ENCODE assay signal across 1 cellular context in the genomic region with DNA sequence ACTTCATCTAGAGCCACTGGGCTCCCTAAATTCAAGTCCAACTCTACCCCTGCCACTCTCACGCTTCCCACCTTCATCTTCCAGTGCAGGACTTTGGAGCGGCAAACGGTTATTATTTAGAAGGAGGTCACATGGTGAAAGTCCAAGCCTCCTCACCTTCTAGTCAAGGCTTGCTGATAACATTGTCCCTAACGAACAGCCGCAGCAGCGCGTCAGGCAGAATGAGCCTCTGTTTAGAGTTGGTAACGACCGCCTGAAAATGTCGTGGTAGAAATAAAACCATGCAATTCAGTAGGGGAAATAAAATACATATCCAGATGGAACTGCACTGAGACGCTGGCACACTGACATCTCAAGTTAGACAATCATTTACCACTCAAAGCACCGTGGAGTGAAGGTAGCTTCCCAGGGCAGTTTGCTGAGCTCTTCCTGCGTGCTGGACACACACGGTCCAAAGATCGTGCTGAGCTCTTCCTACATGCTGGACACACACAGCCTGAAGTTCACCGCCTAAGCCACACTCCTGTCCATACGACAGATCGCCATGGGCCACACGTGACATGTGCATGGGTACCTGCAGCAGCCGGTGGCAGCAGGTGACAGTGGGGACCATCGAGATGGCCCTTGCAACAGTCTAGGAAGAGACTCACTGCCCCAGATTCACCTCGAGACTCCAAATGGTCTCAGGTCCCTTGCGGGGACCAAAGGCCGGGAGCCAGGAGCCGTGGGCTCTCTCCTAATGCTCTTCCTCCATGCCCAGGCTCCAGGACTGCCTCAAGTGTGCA.
A peak's percentile ranks its signal among the peaks of the same experiment; 100 is the strongest.
TF ChIP-seq lines count a peak whose summit lies in the region.

No MANE protein-coding gene starts in this region.

TF ChIP-seq in HepG2, 621 proteins besides CTCF, POLR2A, EP300 and RAD21 (continued from another document and continues in another):
- TF ChIP-seq, protein P1, sequence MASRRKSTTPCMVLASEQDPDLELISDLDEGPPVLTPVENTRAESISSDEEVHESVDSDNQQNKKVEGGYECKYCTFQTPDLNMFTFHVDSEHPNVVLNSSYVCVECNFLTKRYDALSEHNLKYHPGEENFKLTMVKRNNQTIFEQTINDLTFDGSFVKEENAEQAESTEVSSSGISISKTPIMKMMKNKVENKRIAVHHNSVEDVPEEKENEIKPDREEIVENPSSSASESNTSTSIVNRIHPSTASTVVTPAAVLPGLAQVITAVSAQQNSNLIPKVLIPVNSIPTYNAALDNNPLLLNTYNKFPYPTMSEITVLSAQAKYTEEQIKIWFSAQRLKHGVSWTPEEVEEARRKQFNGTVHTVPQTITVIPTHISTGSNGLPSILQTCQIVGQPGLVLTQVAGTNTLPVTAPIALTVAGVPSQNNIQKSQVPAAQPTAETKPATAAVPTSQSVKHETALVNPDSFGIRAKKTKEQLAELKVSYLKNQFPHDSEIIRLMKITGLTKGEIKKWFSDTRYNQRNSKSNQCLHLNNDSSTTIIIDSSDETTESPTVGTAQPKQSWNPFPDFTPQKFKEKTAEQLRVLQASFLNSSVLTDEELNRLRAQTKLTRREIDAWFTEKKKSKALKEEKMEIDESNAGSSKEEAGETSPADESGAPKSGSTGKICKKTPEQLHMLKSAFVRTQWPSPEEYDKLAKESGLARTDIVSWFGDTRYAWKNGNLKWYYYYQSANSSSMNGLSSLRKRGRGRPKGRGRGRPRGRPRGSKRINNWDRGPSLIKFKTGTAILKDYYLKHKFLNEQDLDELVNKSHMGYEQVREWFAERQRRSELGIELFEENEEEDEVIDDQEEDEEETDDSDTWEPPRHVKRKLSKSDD (CRISPR knock-in tag; IDR thresholded peaks at IDR 0.05; ENCODE audit: low read depth): no peak
- TF ChIP-seq, protein P2, sequence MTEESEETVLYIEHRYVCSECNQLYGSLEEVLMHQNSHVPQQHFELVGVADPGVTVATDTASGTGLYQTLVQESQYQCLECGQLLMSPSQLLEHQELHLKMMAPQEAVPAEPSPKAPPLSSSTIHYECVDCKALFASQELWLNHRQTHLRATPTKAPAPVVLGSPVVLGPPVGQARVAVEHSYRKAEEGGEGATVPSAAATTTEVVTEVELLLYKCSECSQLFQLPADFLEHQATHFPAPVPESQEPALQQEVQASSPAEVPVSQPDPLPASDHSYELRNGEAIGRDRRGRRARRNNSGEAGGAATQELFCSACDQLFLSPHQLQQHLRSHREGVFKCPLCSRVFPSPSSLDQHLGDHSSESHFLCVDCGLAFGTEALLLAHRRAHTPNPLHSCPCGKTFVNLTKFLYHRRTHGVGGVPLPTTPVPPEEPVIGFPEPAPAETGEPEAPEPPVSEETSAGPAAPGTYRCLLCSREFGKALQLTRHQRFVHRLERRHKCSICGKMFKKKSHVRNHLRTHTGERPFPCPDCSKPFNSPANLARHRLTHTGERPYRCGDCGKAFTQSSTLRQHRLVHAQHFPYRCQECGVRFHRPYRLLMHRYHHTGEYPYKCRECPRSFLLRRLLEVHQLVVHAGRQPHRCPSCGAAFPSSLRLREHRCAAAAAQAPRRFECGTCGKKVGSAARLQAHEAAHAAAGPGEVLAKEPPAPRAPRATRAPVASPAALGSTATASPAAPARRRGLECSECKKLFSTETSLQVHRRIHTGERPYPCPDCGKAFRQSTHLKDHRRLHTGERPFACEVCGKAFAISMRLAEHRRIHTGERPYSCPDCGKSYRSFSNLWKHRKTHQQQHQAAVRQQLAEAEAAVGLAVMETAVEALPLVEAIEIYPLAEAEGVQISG (CRISPR knock-in tag; IDR thresholded peaks at IDR 0.05): 0 out of 2 replicates have a peak, but pooled peaks have one; percentile 41
- TF ChIP-seq ZSCAN30 (CRISPR knock-in tag; IDR thresholded peaks at IDR 0.05) (no peak), KDM6A (CRISPR knock-in tag; IDR thresholded peaks at IDR 0.05; ENCODE audit: low read depth) (peak; percentile 72), ZNF83 (CRISPR knock-in tag; IDR thresholded peaks at IDR 0.05; ENCODE audit: borderline replicate concordance) (peak; percentile 51; the same call in 1 of the 2 replicates), MATR3 (CRISPR knock-in tag; IDR thresholded peaks at IDR 0.05) (no peak), ZNF629 (CRISPR knock-in tag; conservative IDR thresholded peaks at IDR 0.05) (no peak), NFYC (CRISPR knock-in tag; IDR thresholded peaks at IDR 0.05) (no peak), CBX5 (CRISPR knock-in tag; IDR thresholded peaks at IDR 0.05; ENCODE audit: borderline replicate concordance) (peak; percentile 57; the same call in 1 of the 2 replicates), RBM22 (optimal IDR thresholded peaks at IDR 0.05; ENCODE audit: low read length) (no peak), ZNF263 (CRISPR knock-in tag; IDR thresholded peaks at IDR 0.05) (peak; percentile 39; the same call in 1 of the 2 replicates), ZBTB7B (CRISPR knock-in tag; IDR thresholded peaks at IDR 0.05) (no peak; the same call in 1 of the 2 replicates), STAT5B (CRISPR knock-in tag; IDR thresholded peaks at IDR 0.05) (no peak), YEATS2 (CRISPR knock-in tag; IDR thresholded peaks at IDR 0.05; ENCODE audit: borderline replicate concordance) (no peak), NR1H2 (CRISPR knock-in tag; IDR thresholded peaks at IDR 0.05; ENCODE audit: borderline replicate concordance, low read depth) (no peak), ZNF282 (IDR thresholded peaks at IDR 0.05; ENCODE audit: partially characterized antibody) (no peak), ZNF367 (CRISPR knock-in tag; IDR thresholded peaks at IDR 0.05; ENCODE audit: borderline replicate concordance) (no peak), ZNF766 (CRISPR knock-in tag; IDR thresholded peaks at IDR 0.05; ENCODE audit: borderline replicate concordance) (no peak), ADNP (CRISPR knock-in tag; IDR thresholded peaks at IDR 0.05) (no peak), MAFK (conservative IDR thresholded peaks at IDR 0.05 in 1 of 2, IDR thresholded peaks at IDR 0.05 in 1 of 2; ENCODE audit: low read length in 2 of 2) (no peak), GATA4 (IDR thresholded peaks at IDR 0.05; ENCODE audit: borderline replicate concordance, low read depth) (peak; percentile 16; the same call in 1 of the 2 replicates), ZFYVE20 (CRISPR knock-in tag; IDR thresholded peaks at IDR 0.05; ENCODE audit: borderline replicate concordance, low read depth) (no peak), CHD4 (IDR thresholded peaks at IDR 0.05; ENCODE audit: borderline replicate concordance, low read length) (no peak; the same call in 1 of the 2 replicates), FLYWCH1 (CRISPR knock-in tag; IDR thresholded peaks at IDR 0.05) (no peak), PCBP1 (IDR thresholded peaks at IDR 0.05; ENCODE audit: borderline replicate concordance, low read depth, low read length) (no peak), ZNF124 (CRISPR knock-in tag; IDR thresholded peaks at IDR 0.05) (no peak), RFXANK (CRISPR knock-in tag; IDR thresholded peaks at IDR 0.05) (no peak), MBNL3 (CRISPR knock-in tag; conservative IDR thresholded peaks at IDR 0.05) (no peak), ELF1 (CRISPR knock-in tag; IDR thresholded peaks at IDR 0.05) (peak; percentile 52; the same call in 1 of the 2 replicates), ZNF615 (CRISPR knock-in tag; IDR thresholded peaks at IDR 0.05; ENCODE audit: borderline replicate concordance) (no peak), PHF21A (CRISPR knock-in tag; IDR thresholded peaks at IDR 0.05) (peak; percentile 61), DR1 (CRISPR knock-in tag; IDR thresholded peaks at IDR 0.05) (no peak), KMT2B (CRISPR knock-in tag; IDR thresholded peaks at IDR 0.05) (no peak), ZNF670 (CRISPR knock-in tag; IDR thresholded peaks at IDR 0.05; ENCODE audit: borderline replicate concordance) (peak; percentile 92), ZC3H4 (CRISPR knock-in tag; IDR thresholded peaks at IDR 0.05; ENCODE audit: borderline replicate concordance) (no peak), DPF2 (CRISPR knock-in tag; IDR thresholded peaks at IDR 0.05; ENCODE audit: borderline replicate concordance, low read depth) (peak; percentile 52; the same call in 1 of the 2 replicates), NFE2L2 (IDR thresholded peaks at IDR 0.05; ENCODE audit: low read length) (no peak), TGIF2 (CRISPR knock-in tag; IDR thresholded peaks at IDR 0.05) (0 out of 2 replicates have a peak, but pooled peaks have one; percentile 56), RFX3 (CRISPR knock-in tag; IDR thresholded peaks at IDR 0.05) (no peak), ZFP1 (CRISPR knock-in tag; IDR thresholded peaks at IDR 0.05) (no peak), SATB2 (CRISPR knock-in tag; IDR thresholded peaks at IDR 0.05) (no peak)
- TF ChIP-seq, protein P3, sequence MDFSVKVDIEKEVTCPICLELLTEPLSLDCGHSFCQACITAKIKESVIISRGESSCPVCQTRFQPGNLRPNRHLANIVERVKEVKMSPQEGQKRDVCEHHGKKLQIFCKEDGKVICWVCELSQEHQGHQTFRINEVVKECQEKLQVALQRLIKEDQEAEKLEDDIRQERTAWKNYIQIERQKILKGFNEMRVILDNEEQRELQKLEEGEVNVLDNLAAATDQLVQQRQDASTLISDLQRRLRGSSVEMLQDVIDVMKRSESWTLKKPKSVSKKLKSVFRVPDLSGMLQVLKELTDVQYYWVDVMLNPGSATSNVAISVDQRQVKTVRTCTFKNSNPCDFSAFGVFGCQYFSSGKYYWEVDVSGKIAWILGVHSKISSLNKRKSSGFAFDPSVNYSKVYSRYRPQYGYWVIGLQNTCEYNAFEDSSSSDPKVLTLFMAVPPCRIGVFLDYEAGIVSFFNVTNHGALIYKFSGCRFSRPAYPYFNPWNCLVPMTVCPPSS (IDR thresholded peaks at IDR 0.05): no peak
- TF ChIP-seq, protein P4, sequence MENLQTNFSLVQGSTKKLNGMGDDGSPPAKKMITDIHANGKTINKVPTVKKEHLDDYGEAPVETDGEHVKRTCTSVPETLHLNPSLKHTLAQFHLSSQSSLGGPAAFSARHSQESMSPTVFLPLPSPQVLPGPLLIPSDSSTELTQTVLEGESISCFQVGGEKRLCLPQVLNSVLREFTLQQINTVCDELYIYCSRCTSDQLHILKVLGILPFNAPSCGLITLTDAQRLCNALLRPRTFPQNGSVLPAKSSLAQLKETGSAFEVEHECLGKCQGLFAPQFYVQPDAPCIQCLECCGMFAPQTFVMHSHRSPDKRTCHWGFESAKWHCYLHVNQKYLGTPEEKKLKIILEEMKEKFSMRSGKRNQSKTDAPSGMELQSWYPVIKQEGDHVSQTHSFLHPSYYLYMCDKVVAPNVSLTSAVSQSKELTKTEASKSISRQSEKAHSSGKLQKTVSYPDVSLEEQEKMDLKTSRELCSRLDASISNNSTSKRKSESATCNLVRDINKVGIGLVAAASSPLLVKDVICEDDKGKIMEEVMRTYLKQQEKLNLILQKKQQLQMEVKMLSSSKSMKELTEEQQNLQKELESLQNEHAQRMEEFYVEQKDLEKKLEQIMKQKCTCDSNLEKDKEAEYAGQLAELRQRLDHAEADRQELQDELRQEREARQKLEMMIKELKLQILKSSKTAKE (CRISPR knock-in tag; IDR thresholded peaks at IDR 0.05; ENCODE audit: borderline replicate concordance): no peak
- TF ChIP-seq, protein P5, sequence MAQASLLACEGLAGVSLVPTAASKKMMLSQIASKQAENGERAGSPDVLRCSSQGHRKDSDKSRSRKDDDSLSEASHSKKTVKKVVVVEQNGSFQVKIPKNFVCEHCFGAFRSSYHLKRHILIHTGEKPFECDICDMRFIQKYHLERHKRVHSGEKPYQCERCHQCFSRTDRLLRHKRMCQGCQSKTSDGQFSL (CRISPR knock-in tag; IDR thresholded peaks at IDR 0.05): no peak
- TF ChIP-seq, protein P6, sequence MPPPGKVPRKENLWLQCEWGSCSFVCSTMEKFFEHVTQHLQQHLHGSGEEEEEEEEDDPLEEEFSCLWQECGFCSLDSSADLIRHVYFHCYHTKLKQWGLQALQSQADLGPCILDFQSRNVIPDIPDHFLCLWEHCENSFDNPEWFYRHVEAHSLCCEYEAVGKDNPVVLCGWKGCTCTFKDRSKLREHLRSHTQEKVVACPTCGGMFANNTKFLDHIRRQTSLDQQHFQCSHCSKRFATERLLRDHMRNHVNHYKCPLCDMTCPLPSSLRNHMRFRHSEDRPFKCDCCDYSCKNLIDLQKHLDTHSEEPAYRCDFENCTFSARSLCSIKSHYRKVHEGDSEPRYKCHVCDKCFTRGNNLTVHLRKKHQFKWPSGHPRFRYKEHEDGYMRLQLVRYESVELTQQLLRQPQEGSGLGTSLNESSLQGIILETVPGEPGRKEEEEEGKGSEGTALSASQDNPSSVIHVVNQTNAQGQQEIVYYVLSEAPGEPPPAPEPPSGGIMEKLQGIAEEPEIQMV (CRISPR knock-in tag; IDR thresholded peaks at IDR 0.05; ENCODE audit: low read depth): no peak
- TF ChIP-seq, protein P7, sequence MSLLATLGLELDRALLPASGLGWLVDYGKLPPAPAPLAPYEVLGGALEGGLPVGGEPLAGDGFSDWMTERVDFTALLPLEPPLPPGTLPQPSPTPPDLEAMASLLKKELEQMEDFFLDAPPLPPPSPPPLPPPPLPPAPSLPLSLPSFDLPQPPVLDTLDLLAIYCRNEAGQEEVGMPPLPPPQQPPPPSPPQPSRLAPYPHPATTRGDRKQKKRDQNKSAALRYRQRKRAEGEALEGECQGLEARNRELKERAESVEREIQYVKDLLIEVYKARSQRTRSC (CRISPR knock-in tag; IDR thresholded peaks at IDR 0.05; ENCODE audit: low read depth): no peak
- TF ChIP-seq, protein P8, sequence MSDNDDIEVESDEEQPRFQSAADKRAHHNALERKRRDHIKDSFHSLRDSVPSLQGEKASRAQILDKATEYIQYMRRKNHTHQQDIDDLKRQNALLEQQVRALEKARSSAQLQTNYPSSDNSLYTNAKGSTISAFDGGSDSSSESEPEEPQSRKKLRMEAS (IDR thresholded peaks at IDR 0.05): peak; percentile 90
- TF ChIP-seq, protein P9, sequence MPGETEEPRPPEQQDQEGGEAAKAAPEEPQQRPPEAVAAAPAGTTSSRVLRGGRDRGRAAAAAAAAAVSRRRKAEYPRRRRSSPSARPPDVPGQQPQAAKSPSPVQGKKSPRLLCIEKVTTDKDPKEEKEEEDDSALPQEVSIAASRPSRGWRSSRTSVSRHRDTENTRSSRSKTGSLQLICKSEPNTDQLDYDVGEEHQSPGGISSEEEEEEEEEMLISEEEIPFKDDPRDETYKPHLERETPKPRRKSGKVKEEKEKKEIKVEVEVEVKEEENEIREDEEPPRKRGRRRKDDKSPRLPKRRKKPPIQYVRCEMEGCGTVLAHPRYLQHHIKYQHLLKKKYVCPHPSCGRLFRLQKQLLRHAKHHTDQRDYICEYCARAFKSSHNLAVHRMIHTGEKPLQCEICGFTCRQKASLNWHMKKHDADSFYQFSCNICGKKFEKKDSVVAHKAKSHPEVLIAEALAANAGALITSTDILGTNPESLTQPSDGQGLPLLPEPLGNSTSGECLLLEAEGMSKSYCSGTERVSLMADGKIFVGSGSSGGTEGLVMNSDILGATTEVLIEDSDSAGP (CRISPR knock-in tag; IDR thresholded peaks at IDR 0.05; ENCODE audit: borderline replicate concordance): no peak; the same call in 1 of the 2 replicates
- TF ChIP-seq, protein P10, sequence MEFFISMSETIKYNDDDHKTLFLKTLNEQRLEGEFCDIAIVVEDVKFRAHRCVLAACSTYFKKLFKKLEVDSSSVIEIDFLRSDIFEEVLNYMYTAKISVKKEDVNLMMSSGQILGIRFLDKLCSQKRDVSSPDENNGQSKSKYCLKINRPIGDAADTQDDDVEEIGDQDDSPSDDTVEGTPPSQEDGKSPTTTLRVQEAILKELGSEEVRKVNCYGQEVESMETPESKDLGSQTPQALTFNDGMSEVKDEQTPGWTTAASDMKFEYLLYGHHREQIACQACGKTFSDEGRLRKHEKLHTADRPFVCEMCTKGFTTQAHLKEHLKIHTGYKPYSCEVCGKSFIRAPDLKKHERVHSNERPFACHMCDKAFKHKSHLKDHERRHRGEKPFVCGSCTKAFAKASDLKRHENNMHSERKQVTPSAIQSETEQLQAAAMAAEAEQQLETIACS (CRISPR knock-in tag; IDR thresholded peaks at IDR 0.05): no peak
